26 cellular contexts compared by ENCODE assay signal in genomic region chr6:148990427-148990826, GRCh38.
"Had no signal": no experiment of that assay in that cellular context is flagged by ENCODE, and none has a peak within 500 bp of the region (broad histone marks: within the 10 kb centered on the region; RNA-seq: fewer than 3 reads in every experiment).

No MANE protein-coding gene starts in this region.

- H3K4me3 Mint-ChIP-seq: activated CD4-positive, alpha-beta T cell treated with anti-CD3 and anti-CD28 coated beads, Interleukin-2, amount 10 ng/mL, durations not matched to agents 24 days and 14 days; activated CD8-positive, alpha-beta T cell treated with anti-CD3 and anti-CD28 coated beads, Interleukin-2, amount 10 ng/mL, durations not matched to agents 7 days and 5 days; activated naive CD8-positive, alpha-beta T cell treated with anti-CD3 and anti-CD28 coated beads, Interleukin-2, amount 10 ng/mL, durations not matched to agents 7 days and 5 days; activated T-cell treated with anti-CD3 and anti-CD28 coated beads, Interleukin-2, amount 50 U/mL, for 24 hours; immature natural killer cell; naive thymus-derived CD4-positive, alpha-beta T cell; T-helper 2 cell treated with Interferon-gamma antibody and Interleukin-4, amounts not matched to agents 5 μg/mL and 100 μg/mL, for 36 hours had no signal

- H3K36me3 Mint-ChIP-seq: activated naive CD8-positive, alpha-beta T cell treated with anti-CD3 and anti-CD28 coated beads, Interleukin-2, amount 10 ng/mL, durations not matched to agents 7 days and 5 days; naive thymus-derived CD4-positive, alpha-beta T cell had no signal

- H3K27me3 ChIP-seq: body of pancreas, colonic mucosa, gastroesophageal sphincter, heart left ventricle, neutrophil, tibial nerve had no signal

- H3K27ac Mint-ChIP-seq: activated CD4-positive, alpha-beta T cell treated with anti-CD3 and anti-CD28 coated beads, Interleukin-2, amount 10 ng/mL, durations not matched to agents 24 days and 14 days; activated CD8-positive, alpha-beta T cell treated with anti-CD3 and anti-CD28 coated beads, Interleukin-2, amount 10 ng/mL, durations not matched to agents 7 days and 5 days; activated naive CD8-positive, alpha-beta T cell treated with anti-CD3 and anti-CD28 coated beads, Interleukin-2, amount 10 ng/mL, durations not matched to agents 7 days and 5 days; activated T-cell treated with anti-CD3 and anti-CD28 coated beads, Interleukin-2, amount 50 U/mL, for 24 hours; activated T-helper 2 cell treated with anti-CD3 and anti-CD28 coated beads, Interferon-gamma antibody, Interleukin-2, Interleukin-4, amounts not matched to agents 10 μg/mL and 5 μg/mL and 100 μg/mL, durations not matched to agents 14 hours and 24 hours and 36 hours; immature natural killer cell; naive thymus-derived CD4-positive, alpha-beta T cell; T-helper 2 cell treated with Interferon-gamma antibody and Interleukin-4, amounts not matched to agents 5 μg/mL and 100 μg/mL, for 36 hours had no signal

- H3K27ac ChIP-seq: body of pancreas, colonic mucosa, gastroesophageal sphincter, left ventricle myocardium inferior, neutrophil, tibial nerve had no signal

- H3K4me3 ChIP-seq: body of pancreas, colonic mucosa, gastroesophageal sphincter, heart left ventricle, left ventricle myocardium inferior, mucosa of descending colon, tibial nerve had no signal

- H3K4me1 ChIP-seq: body of pancreas, colonic mucosa, left ventricle myocardium inferior had no signal

- ATAC-seq: activated CD8-positive, alpha-beta T cell treated with anti-CD3 and anti-CD28 coated beads, Interleukin-2, amount 10 ng/mL, durations not matched to agents 7 days and 5 days; body of pancreas; gastroesophageal sphincter; mucosa of descending colon; naive thymus-derived CD4-positive, alpha-beta T cell had no signal

- H3K36me3 ChIP-seq: colonic mucosa, gastroesophageal sphincter, heart left ventricle, left ventricle myocardium inferior, neutrophil had no signal

- H3K9me3 ChIP-seq: body of pancreas, colonic mucosa, gastroesophageal sphincter, heart left ventricle, left ventricle myocardium inferior, mucosa of descending colon, neutrophil, tibial nerve had no signal

- DNase-seq: activated CD4-positive, alpha-beta T cell treated with anti-CD3 and anti-CD28 coated beads, Interleukin-2, amount 10 ng/mL, durations not matched to agents 24 days and 14 days; activated CD4-positive, CD25-positive, alpha-beta regulatory T cell; activated CD8-positive, alpha-beta T cell treated with anti-CD3 and anti-CD28 coated beads, Interleukin-2, amount 10 ng/mL, durations not matched to agents 7 days and 5 days; activated naive CD4-positive, alpha-beta T cell treated with Interleukin-2 at 50 U/mL for 16 hours; activated naive CD8-positive, alpha-beta T cell treated with anti-CD3 and anti-CD28 coated beads, Interleukin-2, amount 10 ng/mL, durations not matched to agents 7 days and 5 days; activated T-cell treated with anti-CD3 and anti-CD28 coated beads, Interleukin-2, amount 50 U/mL, for 24 hours; amygdala; body of pancreas; central memory CD4-positive, alpha-beta T cell; colonic mucosa; heart left ventricle; immature natural killer cell; kidney glomerular epithelial cell; left ventricle myocardium inferior; mammary epithelial cell; mucosa of descending colon; naive thymus-derived CD4-positive, alpha-beta T cell; stimulated activated CD8-positive, alpha-beta memory T cell treated with anti-CD3 and anti-CD28 coated beads, Interleukin-4, amount 100 ng/mL, for 48 hours; stimulated activated naive CD4-positive, alpha-beta T cell; substantia nigra; SW 1271 had no signal

- H3K9me3 Mint-ChIP-seq: activated CD4-positive, alpha-beta T cell treated with anti-CD3 and anti-CD28 coated beads, Interleukin-2, amount 10 ng/mL, durations not matched to agents 24 days and 14 days; activated T-helper 2 cell treated with anti-CD3 and anti-CD28 coated beads, Interferon-gamma antibody, Interleukin-2, Interleukin-4, amounts not matched to agents 10 μg/mL and 5 μg/mL and 100 μg/mL, durations not matched to agents 14 hours and 24 hours and 36 hours; immature natural killer cell; T-helper 2 cell treated with Interferon-gamma antibody and Interleukin-4, amounts not matched to agents 5 μg/mL and 100 μg/mL, for 36 hours had no signal

- H3K4me1 Mint-ChIP-seq: activated CD4-positive, alpha-beta T cell treated with anti-CD3 and anti-CD28 coated beads, Interleukin-2, amount 10 ng/mL, durations not matched to agents 24 days and 14 days; immature natural killer cell had no signal

- H3K27me3 Mint-ChIP-seq: activated T-cell treated with anti-CD3 and anti-CD28 coated beads, Interleukin-2, amount 50 U/mL, for 24 hours had no signal
